ENCODE assay signal across 26 cellular contexts in the genomic region with DNA sequence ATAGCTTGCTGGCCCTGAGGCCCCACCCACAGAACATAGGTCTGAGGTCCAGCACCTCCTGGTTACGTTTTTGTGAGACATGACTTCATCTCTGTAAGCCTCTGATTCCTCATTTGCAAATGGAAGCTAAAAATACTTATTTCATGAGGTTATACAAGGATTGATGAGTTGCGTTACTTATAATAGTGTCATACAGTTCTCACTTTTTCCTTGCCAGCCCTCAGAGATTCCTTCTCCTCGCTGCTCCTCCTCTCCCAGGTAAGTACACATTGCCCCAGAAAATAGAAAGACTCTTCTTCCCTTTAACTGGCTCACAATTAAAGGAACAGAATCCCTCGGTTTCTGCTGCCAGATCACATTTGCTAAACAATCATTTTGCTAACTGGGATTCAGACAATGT.
"Had no signal": no experiment of that assay in that cellular context is flagged by ENCODE, and none has a peak within 500 bp of the region (broad histone marks: within the 10 kb centered on the region; RNA-seq: fewer than 3 reads in every experiment).

No MANE protein-coding gene starts in this region.

- H3K9me3 Mint-ChIP-seq: natural killer cell; neural progenitor cell; stimulated activated effector memory CD8-positive, alpha-beta T cell treated with anti-CD3 and anti-CD28 coated beads, Interleukin-12 subunit alpha, Interleukin-12 subunit beta, amount 100 ng/mL, for 72 hours; stimulated activated naive CD8-positive, alpha-beta T cell treated with anti-CD3 and anti-CD28 coated beads, Interleukin-15, Interleukin-2, amounts not matched to agents 100 ng/mL and 50 ng/mL, for 24 hours had no signal

- H3K9ac ChIP-seq: neural progenitor cell had no signal

- DNase-seq: naive thymus-derived CD4-positive, alpha-beta T cell; natural killer cell; occipital lobe; ovary; right cardiac atrium; right lobe of liver; sigmoid colon; small intestine; stimulated activated CD4-positive, alpha-beta T cell treated with anti-CD3 and anti-CD28 coated beads, Interleukin-15, amount 100 ng/mL, for 24 hours; stimulated activated CD4-positive, alpha-beta T cell treated with anti-CD3 and anti-CD28 coated beads, Interleukin-2, amount 100 ng/mL, for 24 hours; stimulated activated CD4-positive, alpha-beta T cell treated with anti-CD3 and anti-CD28 coated beads, Interleukin-2, amount 100 ng/mL, for 48 hours; stimulated activated CD4-positive, alpha-beta T cell treated with anti-CD3 and anti-CD28 coated beads, Interleukin-4, amount 100 ng/mL, for 24 hours; stimulated activated naive B cell treated with anti-CD40 and anti-IgM and Interleukin-4, amounts not matched to agents 10 μg/mL and 1 μg/mL and 100 μg/mL, for 72 hours; stimulated activated naive CD4-positive, alpha-beta T cell treated with Interleukin-2 at 50 U/mL for 16 hours; stomach; thyroid gland; trophoblast cell; upper lobe of left lung had no signal

- H3K27ac ChIP-seq: neural progenitor cell, ovary, prostate gland, right lobe of liver, sigmoid colon, stomach, thoracic aorta, thyroid gland, tibial nerve, upper lobe of left lung, vagina had no signal

- H3K9me3 ChIP-seq: ovary, prostate gland, right lobe of liver, sigmoid colon, stomach, thoracic aorta, thyroid gland, upper lobe of left lung, vagina had no signal

- H3K36me3 Mint-ChIP-seq: naive thymus-derived CD4-positive, alpha-beta T cell; natural killer cell; neural progenitor cell; stimulated activated effector memory CD8-positive, alpha-beta T cell treated with anti-CD3 and anti-CD28 coated beads, Interleukin-12 subunit alpha, Interleukin-12 subunit beta, amount 100 ng/mL, for 72 hours; stimulated activated naive B cell treated with anti-CD40 and anti-IgM and Interleukin-4, amounts not matched to agents 10 μg/mL and 1 μg/mL and 100 μg/mL, for 72 hours had no signal

- H3K27me3 ChIP-seq: neural progenitor cell, ovary, right lobe of liver, thyroid gland, tibial nerve, upper lobe of left lung, vagina had no signal

- H3K27ac Mint-ChIP-seq: naive thymus-derived CD4-positive, alpha-beta T cell; natural killer cell; nephron; neural progenitor cell; stimulated activated effector memory CD8-positive, alpha-beta T cell treated with anti-CD3 and anti-CD28 coated beads, Interleukin-12 subunit alpha, Interleukin-12 subunit beta, amount 100 ng/mL, for 72 hours; stimulated activated naive B cell treated with anti-CD40 and anti-IgM and Interleukin-4, amounts not matched to agents 10 μg/mL and 1 μg/mL and 100 μg/mL, for 72 hours; stimulated activated naive CD8-positive, alpha-beta T cell treated with anti-CD3 and anti-CD28 coated beads, Interleukin-15, Interleukin-2, amounts not matched to agents 100 ng/mL and 50 ng/mL, for 24 hours had no signal

- H3K4me3 ChIP-seq: neural progenitor cell, ovary, prostate gland, right lobe of liver, sigmoid colon, stomach, thoracic aorta, thyroid gland, tibial nerve, upper lobe of left lung, vagina had no signal

- H3K4me1 Mint-ChIP-seq: nephron; neural progenitor cell; stimulated activated naive B cell treated with anti-CD40 and anti-IgM and Interleukin-4, amounts not matched to agents 10 μg/mL and 1 μg/mL and 100 μg/mL, for 72 hours had no signal

- H3K36me3 ChIP-seq: neural progenitor cell, ovary, prostate gland, right lobe of liver, sigmoid colon, stomach, thoracic aorta, thyroid gland, tibial nerve, upper lobe of left lung, vagina had no signal

- H3K4me3 Mint-ChIP-seq: naive thymus-derived CD4-positive, alpha-beta T cell; natural killer cell; nephron; neural progenitor cell; stimulated activated effector memory CD8-positive, alpha-beta T cell treated with anti-CD3 and anti-CD28 coated beads, Interleukin-12 subunit alpha, Interleukin-12 subunit beta, amount 100 ng/mL, for 72 hours; stimulated activated naive B cell treated with anti-CD40 and anti-IgM and Interleukin-4, amounts not matched to agents 10 μg/mL and 1 μg/mL and 100 μg/mL, for 72 hours; stimulated activated naive CD8-positive, alpha-beta T cell treated with anti-CD3 and anti-CD28 coated beads, Interleukin-15, Interleukin-2, amounts not matched to agents 100 ng/mL and 50 ng/mL, for 24 hours had no signal

- H3K27me3 Mint-ChIP-seq: naive thymus-derived CD4-positive, alpha-beta T cell; stimulated activated naive CD8-positive, alpha-beta T cell treated with anti-CD3 and anti-CD28 coated beads, Interleukin-15, Interleukin-2, amounts not matched to agents 100 ng/mL and 50 ng/mL, for 24 hours had no signal

- H3K4me1 ChIP-seq: neural progenitor cell, prostate gland, right lobe of liver, sigmoid colon, stomach, thyroid gland, tibial nerve, upper lobe of left lung, vagina had no signal
